ENCODE assay signal across 7 cellular contexts in the genomic region with DNA sequence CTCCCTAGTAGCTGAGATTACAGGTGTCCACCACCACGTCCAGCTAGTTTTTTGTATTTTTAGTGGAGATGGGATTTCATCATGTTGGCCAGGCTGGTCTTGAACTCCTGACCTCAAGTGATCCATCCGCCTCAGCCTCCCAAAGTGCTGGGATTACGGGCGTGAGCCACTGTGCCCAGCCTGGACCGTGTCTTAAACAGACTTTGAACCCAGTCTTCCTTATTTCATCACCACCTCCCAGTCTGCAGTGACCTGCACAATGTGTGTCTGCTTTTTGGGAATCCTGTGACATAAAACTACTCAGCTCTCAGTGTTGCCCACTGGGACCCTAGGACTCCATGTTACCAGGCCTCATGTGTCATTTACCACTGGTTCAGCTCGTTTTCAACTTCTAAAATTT.
A peak's percentile ranks its signal among the peaks of the same experiment; 100 is the strongest.
DNase-seq lines count a peak whose midpoint lies in the region; ATAC-seq and TF ChIP-seq lines count a peak whose summit lies in the region.
"Not testable (repeated sequence)": the region's sequence is repeated elsewhere in the genome, so short reads cannot be mapped to it uniquely, and the experiment has no call there.

No MANE protein-coding gene starts in this region.

- not testable (repeated sequence) for H3K9ac ChIP-seq in neural progenitor cell

- H3F3A ChIP-seq in neural progenitor cell (ENCODE audit: low read depth) = not testable (repeated sequence)

- not testable (repeated sequence) for H3K27ac ChIP-seq in CD8-positive, alpha-beta T cell (ENCODE audit: low read depth, low read length); neural progenitor cell

- H3K79me2 ChIP-seq in neural progenitor cell (ENCODE audit: low read depth) = not testable (repeated sequence)

- peaks cover 73% of the 10 kb centered on the region for H3K36me3 ChIP-seq in CD8-positive, alpha-beta T cell (ENCODE audit: insufficient read depth, low read length)
- H3K36me3 ChIP-seq in mucosa of descending colon (ENCODE audit: low read depth); neural progenitor cell: not testable (repeated sequence)

- not testable (repeated sequence) for H3K4me1 ChIP-seq in CD8-positive, alpha-beta T cell (ENCODE audit: insufficient read depth, low read length); mucosa of descending colon (ENCODE audit: low read depth); neural progenitor cell

- H3K4me1 Mint-ChIP-seq in CD8-positive, alpha-beta T cell (ENCODE audit: low read depth); activated CD8-positive, alpha-beta T cell treated with anti-CD3 and anti-CD28 coated beads for 36 hours (ENCODE audit: low read depth); neural progenitor cell; stimulated activated memory B cell treated with anti-CD40 and anti-IgM and Interleukin-4, amounts not matched to agents 10 μg/mL and 1 μg/mL and 100 μg/mL, for 72 hours: not testable (repeated sequence)

- POLR2A ChIA-PET in CD8-positive, alpha-beta T cell (lab: Charles Lee) = interaction anchor here (0.6 kb wide), 1 partner anchor 67 kb away, joined by 3 read pairs; no protein-coding TSS in a partner anchor
- POLR2A ChIA-PET in activated CD8-positive, alpha-beta T cell treated with anti-CD3 and anti-CD28 coated beads for 36 hours (lab: Charles Lee) = interaction anchor here (1.4 kb wide), 1 partner anchor 14 kb away, joined by 8 read pairs; no protein-coding TSS in a partner anchor

- not testable (repeated sequence) for DNase-seq in CD8-positive, alpha-beta T cell; activated CD8-positive, alpha-beta T cell treated with anti-CD3 and anti-CD28 coated beads for 36 hours; left lobe of liver (ENCODE audit: low spot score); mucosa of descending colon; neural progenitor cell (ENCODE audit: low spot score)
- DNase-seq in activated effector memory CD4-positive, alpha-beta T cell treated with anti-CD3 and anti-CD28 coated beads, Interleukin-2, amount 50 U/mL, for 16 hours = peak; percentile 10

- not testable (repeated sequence) for H3K27me3 Mint-ChIP-seq in CD8-positive, alpha-beta T cell (ENCODE audit: low read depth); activated CD8-positive, alpha-beta T cell treated with anti-CD3 and anti-CD28 coated beads for 36 hours; neural progenitor cell (ENCODE audit: insufficient read depth, low read depth); stimulated activated memory B cell treated with anti-CD40 and anti-IgM and Interleukin-4, amounts not matched to agents 10 μg/mL and 1 μg/mL and 100 μg/mL, for 72 hours

- H3K4me3 Mint-ChIP-seq in CD8-positive, alpha-beta T cell; activated CD8-positive, alpha-beta T cell treated with anti-CD3 and anti-CD28 coated beads for 36 hours; neural progenitor cell; stimulated activated memory B cell treated with anti-CD40 and anti-IgM and Interleukin-4, amounts not matched to agents 10 μg/mL and 1 μg/mL and 100 μg/mL, for 72 hours: not testable (repeated sequence)

- TF ChIP-seq CTCF in CD8-positive, alpha-beta T cell (IDR thresholded peaks at IDR 0.05); activated CD8-positive, alpha-beta T cell treated with anti-CD3 and anti-CD28 coated beads for 36 hours (IDR thresholded peaks at IDR 0.05); mucosa of descending colon (IDR thresholded peaks at IDR 0.05); neural progenitor cell (IDR thresholded peaks at IDR 0.05): not testable (repeated sequence)

- not testable (repeated sequence) for ATAC-seq in CD8-positive, alpha-beta T cell; activated CD8-positive, alpha-beta T cell treated with anti-CD3 and anti-CD28 coated beads for 36 hours; stimulated activated memory B cell treated with anti-CD40 and anti-IgM and Interleukin-4, amounts not matched to agents 10 μg/mL and 1 μg/mL and 100 μg/mL, for 72 hours
- ATAC-seq in left lobe of liver (peak; percentile 51), mucosa of descending colon (peak; percentile 47)

- H3K27ac Mint-ChIP-seq in CD8-positive, alpha-beta T cell = peak overlapping the region; percentile 62
- peak overlapping the region; percentile 53 for H3K27ac Mint-ChIP-seq in activated CD8-positive, alpha-beta T cell treated with anti-CD3 and anti-CD28 coated beads for 36 hours
- peak overlapping the region; percentile 33 for H3K27ac Mint-ChIP-seq in neural progenitor cell
- peak overlapping the region; percentile 30 for H3K27ac Mint-ChIP-seq in stimulated activated memory B cell treated with anti-CD40 and anti-IgM and Interleukin-4, amounts not matched to agents 10 μg/mL and 1 μg/mL and 100 μg/mL, for 72 hours

- H3K27me3 ChIP-seq in CD8-positive, alpha-beta T cell (ENCODE audit: insufficient read depth, low read length); neural progenitor cell: not testable (repeated sequence)

- H3K9me3 ChIP-seq in CD8-positive, alpha-beta T cell (ENCODE audit: low read length); mucosa of descending colon; neural progenitor cell (ENCODE audit: low read depth): not testable (repeated sequence)

- H4K20me1 ChIP-seq in neural progenitor cell (ENCODE audit: low read depth) = not testable (repeated sequence)

- H3K4me2 ChIP-seq in neural progenitor cell = not testable (repeated sequence)

- not testable (repeated sequence) for H3K9me3 Mint-ChIP-seq in CD8-positive, alpha-beta T cell; activated CD8-positive, alpha-beta T cell treated with anti-CD3 and anti-CD28 coated beads for 36 hours; neural progenitor cell; stimulated activated memory B cell treated with anti-CD40 and anti-IgM and Interleukin-4, amounts not matched to agents 10 μg/mL and 1 μg/mL and 100 μg/mL, for 72 hours

- peaks cover 89% of the 10 kb centered on the region for H3K36me3 Mint-ChIP-seq in CD8-positive, alpha-beta T cell
- peaks cover 57% of the 10 kb centered on the region for H3K36me3 Mint-ChIP-seq in activated CD8-positive, alpha-beta T cell treated with anti-CD3 and anti-CD28 coated beads for 36 hours (ENCODE audit: low read depth)
- peaks cover 42% of the 10 kb centered on the region for H3K36me3 Mint-ChIP-seq in neural progenitor cell
- peaks cover 75% of the 10 kb centered on the region for H3K36me3 Mint-ChIP-seq in stimulated activated memory B cell treated with anti-CD40 and anti-IgM and Interleukin-4, amounts not matched to agents 10 μg/mL and 1 μg/mL and 100 μg/mL, for 72 hours

- not testable (repeated sequence) for H3K4me3 ChIP-seq in CD8-positive, alpha-beta T cell (ENCODE audit: low read depth, low read length); mucosa of descending colon; neural progenitor cell

- H2AFZ ChIP-seq in neural progenitor cell (replicated peaks) = not testable (repeated sequence)

- CTCF ChIA-PET in CD8-positive, alpha-beta T cell (lab: Charles Lee) = not testable (repeated sequence)
- CTCF ChIA-PET in activated CD8-positive, alpha-beta T cell treated with anti-CD3 and anti-CD28 coated beads for 36 hours (lab: Charles Lee) = interaction anchor here (1.5 kb wide), 1 partner anchor 32 kb away, joined by 3 read pairs; no protein-coding TSS in a partner anchor

- intact Hi-C loops in CD8-positive, alpha-beta T cell (cut with DNase I, micrococcal nuclease); activated CD8-positive, alpha-beta T cell treated with anti-CD3 and anti-CD28 coated beads for 36 hours (cut with micrococcal nuclease); mucosa of descending colon (cut with DNase I, micrococcal nuclease): not testable (repeated sequence)
